12 cellular contexts compared by ENCODE assay signal in genomic region chr11:111387318-111387863, GRCh38.
DNase-seq lines count a peak whose midpoint lies in the region; ATAC-seq lines count a peak whose summit lies in the region.
"Had no signal": no experiment of that assay in that cellular context is flagged by ENCODE, and none has a peak within 500 bp of the region (broad histone marks: within the 10 kb centered on the region; RNA-seq: fewer than 3 reads in every experiment).

No MANE protein-coding gene starts in this region.

- DNase-seq in Ammon's horn (ENCODE audit: low spot score), result peak; percentile 40
- DNase-seq in NCI-H146 (lab: John Stamatoyannopoulos, UW), result peak; percentile 86
- peak; percentile 10 for DNase-seq in OCI-M1 (lab: John Stamatoyannopoulos, UW)
- peak; percentile 5 for DNase-seq in inferior parietal cortex (ENCODE audit: extremely low spot score)
- DNase-seq in activated CD8-positive, alpha-beta memory T cell treated with anti-CD3 and anti-CD28 coated beads, Interleukin-2, amount 50 U/mL, for 4 hours, result no peak
- DNase-seq in effector CD8-positive, alpha-beta T cell (lab: John Stamatoyannopoulos, UW), result no peak
- DNase-seq: activated CD4-positive, alpha-beta T cell treated with anti-CD3 and anti-CD28 coated beads, Interleukin-2, amount 50 U/mL, for 4 hours; activated effector memory CD4-positive, alpha-beta T cell treated with anti-CD3 and anti-CD28 coated beads, Interleukin-2, amount 50 U/mL, for 16 hours; Calu3; stimulated activated CD4-positive, alpha-beta T cell treated with anti-CD3 and anti-CD28 coated beads, Interleukin-15, amount 100 ng/mL, for 24 hours had no signal

- no peak for ATAC-seq in HG02623 (IDR thresholded peaks at IDR 0.05; ENCODE audit: unreplicated experiment)
- no peak for ATAC-seq in HG02973 (IDR thresholded peaks at IDR 0.05; ENCODE audit: unreplicated experiment)

Comparison
In these comparisons a context has a peak if more than half of its experiments do, and no peak if none do; other contexts are left out.
1. DNase-seq: peak in Ammon's horn (single experiment), NCI-H146 (single experiment), OCI-M1 (single experiment) and inferior parietal cortex (single experiment); none in activated CD8-positive, alpha-beta memory T cell treated with anti-CD3 and anti-CD28 coated beads, Interleukin-2, amount 50 U/mL, for 4 hours (single experiment) and effector CD8-positive, alpha-beta T cell (single experiment).